8 cellular contexts compared by ENCODE assay signal in the genomic region with DNA sequence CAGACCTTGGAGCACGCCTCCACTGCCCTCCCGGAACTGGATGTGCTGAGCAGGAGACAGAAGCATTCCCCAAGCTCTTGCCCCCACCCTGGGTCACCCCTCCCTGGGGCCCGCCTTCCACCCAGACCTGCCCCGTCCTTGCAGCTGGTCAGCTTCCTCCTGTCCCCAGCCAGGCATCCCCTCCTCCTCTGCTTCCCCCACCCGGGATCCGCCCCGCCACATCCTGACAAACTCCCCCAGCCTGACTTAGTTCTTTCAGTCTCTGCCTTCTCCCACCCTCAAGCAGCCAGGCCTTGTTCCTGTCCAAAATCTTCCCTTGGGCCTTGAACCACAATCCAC. TPM values are rescaled to one million over a fixed set of nuclear protein-coding genes. Genes with fewer than 3 reads are reported as not detected.
DNase-seq lines count a peak whose midpoint lies in the region; ATAC-seq and TF ChIP-seq lines count a peak whose summit lies in the region.

No MANE protein-coding gene starts in this region.

- H3K4me1 ChIP-seq in BLaER1 (peaks cover 82% of the 10 kb centered on the region), Loucy (ENCODE audit: insufficient read depth, low read length, poor library complexity, severe bottlenecking) (peaks cover 67% of the 10 kb centered on the region), mesodermal cell (ENCODE audit: control insufficient read depth, insufficient read depth, low read length, poor library complexity, severe bottlenecking) (peaks cover 35% of the 10 kb centered on the region), aorta (ENCODE audit: control insufficient read depth in 1 of 2, insufficient read depth in 2 of 2, low read length in 2 of 2) (peaks cover 0 to 5% of the 10 kb centered on the region in 2 donors)
- H3K4me1 ChIP-seq in effector memory CD4-positive, alpha-beta T cell (ENCODE audit: control insufficient read depth, insufficient read depth, low read length, poor library complexity, severe bottlenecking): peaks cover 13% of the 10 kb centered on the region

- H3K36me3 ChIP-seq in BLaER1 (no peaks in the 10 kb centered on the region), Loucy (ENCODE audit: insufficient read depth, low read length) (no peaks in the 10 kb centered on the region), mesodermal cell (ENCODE audit: control insufficient read depth, insufficient read depth, low read length) (peaks cover 10% of the 10 kb centered on the region), aorta (ENCODE audit: control insufficient read depth in 1 of 2, insufficient read depth in 2 of 2, low read length in 1 of 2) (no peaks in the 10 kb centered on the region)
- H3K36me3 ChIP-seq in effector memory CD4-positive, alpha-beta T cell (ENCODE audit: control insufficient read depth, insufficient read depth, low read length): no peaks in the 10 kb centered on the region

- ATAC-seq in aorta (ENCODE audit: low FRiP score) (peak; percentile 11), GM18870 (IDR thresholded peaks at IDR 0.05; ENCODE audit: unreplicated experiment) (no peak)

- DNase-seq in cerebellar cortex (ENCODE audit: low spot score): peak; percentile 70
- DNase-seq in aorta: peak in 1 of 2 donors; percentile 92
- no peak for DNase-seq in NCI-H82 treated with DMSO at 0.1 percent for 48 hours (lab: John Stamatoyannopoulos, UW; ENCODE audit: unreplicated experiment)
- DNase-seq in effector memory CD4-positive, alpha-beta T cell: no peak

- peak overlapping the region; percentile 100 for H3K4me2 ChIP-seq in BLaER1
- H3K4me2 ChIP-seq in Loucy (ENCODE audit: low read depth, low read length, poor library complexity, severe bottlenecking): peak overlapping the region; percentile 67

- WGBS in mesodermal cell (ENCODE audit: insufficient coverage in 2 of 2), 2 experiments: 48 to 50% methylated on average over 5 to 6 of the region's 7 CpGs
- 35 to 44% methylated on average over 7 of the region's 7 CpGs for WGBS in aorta, 2 donors

- H3K9ac ChIP-seq in BLaER1: peak overlapping the region; percentile 81
- peak overlapping the region; percentile 34 for H3K9ac ChIP-seq in Loucy (ENCODE audit: low read depth, low read length, poor library complexity, severe bottlenecking)

- H3K4me3 ChIP-seq in BLaER1 (peak overlapping the region; percentile 58), Loucy (ENCODE audit: low read length, poor library complexity, severe bottlenecking) (peak overlapping the region; percentile 31), mesodermal cell (ENCODE audit: extremely low read depth, insufficient read depth, low read length, poor library complexity, severe bottlenecking) (no peak overlapping the region), aorta (ENCODE audit: low read length in 2 of 2) (no peak overlapping the region)
- no peak overlapping the region for H3K4me3 ChIP-seq in effector memory CD4-positive, alpha-beta T cell (ENCODE audit: insufficient read depth, low read depth, low read length, poor library complexity, severe bottlenecking)

- no peaks in the 10 kb centered on the region for H3K9me3 ChIP-seq in BLaER1
- no peaks in the 10 kb centered on the region for H3K9me3 ChIP-seq in Loucy (ENCODE audit: insufficient read depth, low read depth, low read length)
- no peaks in the 10 kb centered on the region for H3K9me3 ChIP-seq in mesodermal cell (ENCODE audit: control insufficient read depth, low read length)
- no peaks in the 10 kb centered on the region for H3K9me3 ChIP-seq in aorta (ENCODE audit: control insufficient read depth, low read length)
- no peaks in the 10 kb centered on the region for H3K9me3 ChIP-seq in effector memory CD4-positive, alpha-beta T cell (ENCODE audit: control insufficient read depth, low read length)

- H3K9me2 ChIP-seq in Loucy (replicated peaks; ENCODE audit: low read depth, low read length): no peaks in the 10 kb centered on the region

- peaks cover 46% of the 10 kb centered on the region for H4K20me1 ChIP-seq in BLaER1
- peaks cover 9% of the 10 kb centered on the region for H4K20me1 ChIP-seq in Loucy (ENCODE audit: insufficient read depth, low read length, poor library complexity, severe bottlenecking)

- 0 out of 2 replicates have a peak, but pooled peaks cover 5% of the 10 kb centered on the region for H3F3A ChIP-seq in Loucy (ENCODE audit: low read depth)

- no peak for TF ChIP-seq CTCF in Loucy (conservative IDR thresholded peaks at IDR 0.05; ENCODE audit: low read length)

- peaks cover 34% of the 10 kb centered on the region for H3K79me2 ChIP-seq in Loucy (ENCODE audit: insufficient read depth, low read length)

- H3K27ac ChIP-seq in BLaER1: peak overlapping the region; percentile 95
- H3K27ac ChIP-seq in mesodermal cell (ENCODE audit: low read depth, low read length, severe bottlenecking): peak overlapping the region; percentile 44
- H3K27ac ChIP-seq in aorta (ENCODE audit: low read depth in 1 of 2, low read length in 2 of 2): no peak overlapping the region
- H3K27ac ChIP-seq in effector memory CD4-positive, alpha-beta T cell (ENCODE audit: insufficient read depth, low read length, poor library complexity, severe bottlenecking): no peak overlapping the region

- intact Hi-C loops in aorta (cut with DNase I): no loop called here

- H3K27me3 ChIP-seq in BLaER1 (no peaks in the 10 kb centered on the region), Loucy (ENCODE audit: insufficient read depth, low read length, poor library complexity, severe bottlenecking) (no peaks in the 10 kb centered on the region), aorta (ENCODE audit: control insufficient read depth in 1 of 2, insufficient read depth in 2 of 2, low read length in 1 of 2) (no peaks in the 10 kb centered on the region)
- peaks cover 5% of the 10 kb centered on the region for H3K27me3 ChIP-seq in effector memory CD4-positive, alpha-beta T cell (replicated peaks; ENCODE audit: control insufficient read depth, insufficient read depth, low read length, poor library complexity, severe bottlenecking)

- H2AFZ ChIP-seq in Loucy (ENCODE audit: low read length): no peak overlapping the region

RNA-seq across cellular contexts. Expression of a gene that starts 1.1 kb away (rescaled TPM):
- 108 TPM for polyA plus RNA-seq in mesodermal cell (2013, experiment 1 of 2)
- 92.5 TPM for polyA plus RNA-seq in mesodermal cell (2013, experiment 2 of 2)
- 100 to 1,000 TPM; 139 to 210 TPM for total RNA-seq in aorta
- 100 to 1,000 TPM in 1 of 2 donors, 10 to 100 TPM in 1; 46.0 to 214 TPM for polyA plus RNA-seq in aorta

RNA-seq across cellular contexts. Expression of a gene that starts 18.2 kb away (rescaled TPM):
- 5.2 TPM for polyA plus RNA-seq in mesodermal cell (2013, experiment 1 of 2)
- polyA plus RNA-seq in mesodermal cell (2013, experiment 2 of 2): 3.4 TPM
- total RNA-seq in aorta: 1 to 10 TPM; 2.3 to 7.0 TPM
- 1 to 10 TPM in 1 of 2 donors, under 1 TPM in 1; 0.25 to 7.5 TPM for polyA plus RNA-seq in aorta

RNA-seq across cellular contexts. Expression of a gene that starts 34.6 kb away (rescaled TPM):
- 37.9 TPM for polyA plus RNA-seq in mesodermal cell (2013, experiment 1 of 2)
- polyA plus RNA-seq in mesodermal cell (2013, experiment 2 of 2): 29.3 TPM
- 10 to 100 TPM; 45.2 to 46.7 TPM for total RNA-seq in aorta
- 10 to 100 TPM; 14.1 to 62.5 TPM for polyA plus RNA-seq in aorta

RNA-seq across cellular contexts. Expression of a gene that starts 38.4 kb away (rescaled TPM):
- 13.3 TPM for polyA plus RNA-seq in mesodermal cell (2013, experiment 1 of 2)
- polyA plus RNA-seq in mesodermal cell (2013, experiment 2 of 2): 7.2 TPM
- total RNA-seq in aorta: 10 to 100 TPM; 10.7 to 23.2 TPM
- 10 to 100 TPM in 1 of 2 donors, under 1 TPM in 1; 0.13 to 14.9 TPM for polyA plus RNA-seq in aorta

RNA-seq across cellular contexts. Expression of a gene that starts 47.1 kb away (rescaled TPM):
- 26.1 TPM for polyA plus RNA-seq in mesodermal cell (2013, experiment 1 of 2)
- 25.9 TPM for polyA plus RNA-seq in mesodermal cell (2013, experiment 2 of 2)
- 10 to 100 TPM in 1 of 2 donors, 1 to 10 TPM in 1; 9.2 to 22.9 TPM for total RNA-seq in aorta
- polyA plus RNA-seq in aorta: 10 to 100 TPM in 1 of 2 donors, 1 to 10 TPM in 1; 1.6 to 19.0 TPM

Comparison
In these comparisons a context has a peak if more than half of its experiments do, and no peak if none do; other contexts are left out.
1. H3K27ac ChIP-seq: peak in BLaER1 (single experiment) and mesodermal cell (single experiment); none in aorta (0 of 2) and effector memory CD4-positive, alpha-beta T cell (single experiment).
2. H3K4me3 ChIP-seq: peak in BLaER1 (single experiment) and Loucy (single experiment); none in mesodermal cell (single experiment), aorta (0 of 2) and effector memory CD4-positive, alpha-beta T cell (single experiment).